Comparison of ENCODE assay signal across 20 cellular contexts in the genomic region with DNA sequence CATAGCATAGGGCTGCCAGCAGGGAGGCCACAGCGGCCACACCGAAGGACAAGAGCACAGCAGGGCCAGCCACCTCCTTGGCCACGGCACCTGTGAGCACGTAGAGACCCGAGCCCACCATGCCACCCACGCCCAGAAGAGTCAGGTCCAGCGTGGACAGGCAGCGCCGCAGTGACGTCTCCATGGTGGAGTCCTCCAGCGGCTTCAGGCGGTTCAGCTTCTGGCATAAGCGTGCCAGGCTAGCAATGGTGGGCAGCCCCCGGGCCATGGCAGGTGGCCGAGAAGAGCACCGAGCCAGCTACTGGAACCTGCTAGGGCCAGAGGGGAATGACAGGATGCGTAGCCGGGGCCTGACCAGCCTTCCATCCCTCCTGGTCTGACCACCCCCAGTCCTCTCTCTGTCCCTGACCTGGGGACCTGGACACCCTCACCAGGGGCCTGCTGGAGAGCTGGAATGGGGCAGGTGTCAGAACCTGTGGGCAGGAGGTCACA. TPM values are rescaled to one million over a fixed set of nuclear protein-coding genes. Genes with fewer than 3 reads are reported as not detected.
A peak's percentile ranks its signal among the peaks of the same experiment; 100 is the strongest.
DNase-seq lines count a peak whose midpoint lies in the region; ATAC-seq lines count a peak whose summit lies in the region.
"Had no signal": no experiment of that assay in that cellular context is flagged by ENCODE, and none has a peak within 500 bp of the region (broad histone marks: within the 10 kb centered on the region; RNA-seq: fewer than 3 reads in every experiment).

No MANE protein-coding gene starts in this region.

- H2BK120ac ChIP-seq in trophoblast cell (ENCODE audit: insufficient read depth, low read length, poor library complexity): no peak overlapping the region

- peak overlapping the region; percentile 83 for H3K4me2 ChIP-seq in trophoblast cell (ENCODE audit: low read length)
- H3K4me2 ChIP-seq: PC-9, SK-N-SH had no signal

- no peak overlapping the region for H2BK5ac ChIP-seq in trophoblast cell (ENCODE audit: low read depth, low read length, poor library complexity)

- CTCF ChIA-PET in T-cell (lab: Charles Lee): no interaction called here

- H3K4me1 Mint-ChIP-seq in activated T-helper 1 cell treated with anti-CD3 and anti-CD28 coated beads, Interleukin-12 subunit alpha, Interleukin-12 subunit beta, Interleukin-2, Interleukin-4 antibody, amounts not matched to agents 30 ng/mL and 10 ng/mL and 1 ng/mL, durations not matched to agents 14 hours and 24 hours and 36 hours (ENCODE audit: low read depth): peaks cover 6% of the 10 kb centered on the region
- peaks cover 1 to 5% (median 4%) of the 10 kb centered on the region in 3 donors for H3K4me1 Mint-ChIP-seq in T-cell
- H3K4me1 Mint-ChIP-seq: immature natural killer cell had no signal

- H3K36me3 Mint-ChIP-seq in activated T-helper 1 cell treated with anti-CD3 and anti-CD28 coated beads, Interleukin-12 subunit alpha, Interleukin-12 subunit beta, Interleukin-2, Interleukin-4 antibody, amounts not matched to agents 30 ng/mL and 10 ng/mL and 1 ng/mL, durations not matched to agents 14 hours and 24 hours and 36 hours (ENCODE audit: low read depth): no peaks in the 10 kb centered on the region
- H3K36me3 Mint-ChIP-seq in T-cell: no peaks in the 10 kb centered on the region
- H3K36me3 Mint-ChIP-seq: activated CD4-positive, alpha-beta memory T cell treated with anti-CD3 and anti-CD28 coated beads for 36 hours; immature natural killer cell had no signal

- no peak overlapping the region for H4K91ac ChIP-seq in trophoblast cell (ENCODE audit: low read depth, low read length)

- DNase-seq in right cardiac atrium (peak in 2 of 3 donors; percentile 44 to 49), Right ventricle myocardium inferior (ENCODE audit: missing footprints) (no peak), trophoblast cell (no peak), GDM1 (lab: John Stamatoyannopoulos, UW) (no peak), T-cell (no peak), NCI-H1048 (lab: John Stamatoyannopoulos, UW) (no peak)
- DNase-seq in activated T-helper 1 cell treated with anti-CD3 and anti-CD28 coated beads, Interleukin-12 subunit alpha, Interleukin-12 subunit beta, Interleukin-2, Interleukin-4 antibody, amounts not matched to agents 30 ng/mL and 10 ng/mL and 1 ng/mL, durations not matched to agents 14 hours and 24 hours and 36 hours (ENCODE audit: low spot score): no peak
- DNase-seq: activated CD4-positive, alpha-beta memory T cell treated with anti-CD3 and anti-CD28 coated beads for 36 hours; immature natural killer cell; mammary epithelial cell; NCI-H446 treated with DMSO at 0.1 percent for 48 hours; PC-9; stimulated activated naive CD4-positive, alpha-beta T cell treated with Interleukin-2 at 50 U/mL for 16 hours had no signal

- WGBS in right cardiac atrium: 86% methylated on average over 18 of the region's 18 CpGs
- no CpG with 5 or more reads among the region's 18 CpGs for WGBS in trophoblast cell (ENCODE audit: extremely low coverage, insufficient coverage, insufficient read length)

- POLR2A ChIA-PET in T-cell (lab: Charles Lee): no interaction called here

- H3K4me1 ChIP-seq in right cardiac atrium (ENCODE audit: control insufficient read depth, insufficient read depth, low read length): no peaks in the 10 kb centered on the region
- H3K4me1 ChIP-seq in trophoblast cell (ENCODE audit: control insufficient read depth in 1 of 2, insufficient read depth in 2 of 2, low read length in 2 of 2): peaks cover 36 to 42% of the 10 kb centered on the region in 2 experiments

- H3K9me3 ChIP-seq in right cardiac atrium (ENCODE audit: control insufficient read depth, low read length) (no peaks in the 10 kb centered on the region), trophoblast cell (ENCODE audit: insufficient read depth, low read depth, low read length) (no peaks in the 10 kb centered on the region)
- H3K9me3 ChIP-seq: SK-N-SH had no signal

- H3K23ac ChIP-seq in trophoblast cell (ENCODE audit: low read length): no peak overlapping the region

- H4K8ac ChIP-seq in trophoblast cell (ENCODE audit: low read depth, low read length): no peak overlapping the region

- H3K27me3 ChIP-seq in right cardiac atrium (ENCODE audit: control insufficient read depth, insufficient read depth) (no peaks in the 10 kb centered on the region), trophoblast cell (ENCODE audit: insufficient read depth, low read length) (no peaks in the 10 kb centered on the region)

- H3K27ac Mint-ChIP-seq in activated T-helper 1 cell treated with anti-CD3 and anti-CD28 coated beads, Interleukin-12 subunit alpha, Interleukin-12 subunit beta, Interleukin-2, Interleukin-4 antibody, amounts not matched to agents 30 ng/mL and 10 ng/mL and 1 ng/mL, durations not matched to agents 14 hours and 24 hours and 36 hours: no peak overlapping the region
- H3K27ac Mint-ChIP-seq in T-cell: no peak overlapping the region
- H3K27ac Mint-ChIP-seq: activated CD4-positive, alpha-beta memory T cell treated with anti-CD3 and anti-CD28 coated beads for 36 hours; immature natural killer cell had no signal

- peaks cover 35% of the 10 kb centered on the region for H3K27me3 Mint-ChIP-seq in activated T-helper 1 cell treated with anti-CD3 and anti-CD28 coated beads, Interleukin-12 subunit alpha, Interleukin-12 subunit beta, Interleukin-2, Interleukin-4 antibody, amounts not matched to agents 30 ng/mL and 10 ng/mL and 1 ng/mL, durations not matched to agents 14 hours and 24 hours and 36 hours (ENCODE audit: insufficient read depth)
- peaks cover 22 to 45% of the 10 kb centered on the region in 2 donors for H3K27me3 Mint-ChIP-seq in T-cell

- no peak overlapping the region for H3K18ac ChIP-seq in trophoblast cell (ENCODE audit: low read length)

- H3K79me2 ChIP-seq in trophoblast cell (ENCODE audit: control insufficient read depth, insufficient read depth, low read length, poor library complexity): peaks cover 2% of the 10 kb centered on the region

- H3K4me3 ChIP-seq in right cardiac atrium (ENCODE audit: low read length): no peak overlapping the region
- H3K4me3 ChIP-seq in trophoblast cell (ENCODE audit: low read depth, low read length): peak overlapping the region; percentile 52
- H3K4me3 ChIP-seq: PC-9 had no signal

- peaks cover 18% of the 10 kb centered on the region for H3K79me1 ChIP-seq in trophoblast cell (ENCODE audit: low read length)

- no peak overlapping the region for H3K27ac ChIP-seq in right cardiac atrium (ENCODE audit: low read length)
- no peak overlapping the region for H3K27ac ChIP-seq in trophoblast cell (ENCODE audit: low read depth, low read length)
- H3K27ac ChIP-seq: HL-60, PC-9 had no signal

- intact Hi-C loops in right cardiac atrium (cut with DNase I): no loop called here
- intact Hi-C loops in Right ventricle myocardium inferior (cut with DNase I): no loop called here
- intact Hi-C loops in activated T-helper 1 cell treated with anti-CD3 and anti-CD28 coated beads, Interleukin-12 subunit alpha, Interleukin-12 subunit beta, Interleukin-2, Interleukin-4 antibody, amounts not matched to agents 30 ng/mL and 10 ng/mL and 1 ng/mL, durations not matched to agents 14 hours and 24 hours and 36 hours (cut with micrococcal nuclease): no loop called here

- H4K12ac ChIP-seq in trophoblast cell (ENCODE audit: low read depth, low read length): no peak overlapping the region

- no peak overlapping the region for H2AFZ ChIP-seq in trophoblast cell (ENCODE audit: insufficient read depth, low read length, poor library complexity)
- H2AFZ ChIP-seq: PC-9 had no signal

- H3K4me3 Mint-ChIP-seq in activated T-helper 1 cell treated with anti-CD3 and anti-CD28 coated beads, Interleukin-12 subunit alpha, Interleukin-12 subunit beta, Interleukin-2, Interleukin-4 antibody, amounts not matched to agents 30 ng/mL and 10 ng/mL and 1 ng/mL, durations not matched to agents 14 hours and 24 hours and 36 hours: no peak overlapping the region
- H3K4me3 Mint-ChIP-seq in T-cell: peak overlapping the region in 1 of 3 donors; percentile 44
- H3K4me3 Mint-ChIP-seq: activated CD4-positive, alpha-beta memory T cell treated with anti-CD3 and anti-CD28 coated beads for 36 hours had no signal

- no peak overlapping the region for H3K14ac ChIP-seq in trophoblast cell (ENCODE audit: low read length)

- no peak overlapping the region for H3K9ac ChIP-seq in trophoblast cell (ENCODE audit: low read length)
- H3K9ac ChIP-seq: SK-N-SH had no signal

- no peak overlapping the region for H2AK5ac ChIP-seq in trophoblast cell (ENCODE audit: low read length)

- H3K9me3 Mint-ChIP-seq in activated T-helper 1 cell treated with anti-CD3 and anti-CD28 coated beads, Interleukin-12 subunit alpha, Interleukin-12 subunit beta, Interleukin-2, Interleukin-4 antibody, amounts not matched to agents 30 ng/mL and 10 ng/mL and 1 ng/mL, durations not matched to agents 14 hours and 24 hours and 36 hours: no peaks in the 10 kb centered on the region
- no peaks in the 10 kb centered on the region for H3K9me3 Mint-ChIP-seq in T-cell
- H3K9me3 Mint-ChIP-seq: activated CD4-positive, alpha-beta memory T cell treated with anti-CD3 and anti-CD28 coated beads for 36 hours; immature natural killer cell had no signal

- H3K36me3 ChIP-seq in trophoblast cell (ENCODE audit: control insufficient read depth in 1 of 2, insufficient read depth in 2 of 2, low read length in 2 of 2): no peaks in the 10 kb centered on the region

- no peak overlapping the region for H2BK12ac ChIP-seq in trophoblast cell (ENCODE audit: low read length)

- ATAC-seq in right cardiac atrium (no peak), Right ventricle myocardium inferior (no peak), esophagus mucosa (peak; percentile 1), T-cell (replicated peaks in 1 of 4) (no peak)

- H3K4ac ChIP-seq in trophoblast cell (ENCODE audit: low read depth, low read length): no peak overlapping the region

RNA-seq across cellular contexts. Expression of a gene that starts 0.8 kb away (rescaled TPM):
- 1 to 10 TPM in 2 of 4 donors, under 1 TPM in 2; 0.33 to 1.9 (median 0.77) TPM for total RNA-seq in right cardiac atrium
- 0.59 TPM for polyA plus RNA-seq in right cardiac atrium
- 0.51 TPM for total RNA-seq in Right ventricle myocardium inferior
- 4.2 TPM for total RNA-seq in esophagus mucosa
- 9.1 and 11.2 TPM in 2 replicates for polyA plus RNA-seq in trophoblast cell (2013)
- not detected in 2 replicates for total RNA-seq in activated T-helper 1 cell treated with anti-CD3 and anti-CD28 coated beads, Interleukin-12 subunit alpha, Interleukin-12 subunit beta, Interleukin-2, Interleukin-4 antibody, amounts not matched to agents 30 ng/mL and 10 ng/mL and 1 ng/mL, durations not matched to agents 14 hours and 24 hours and 36 hours
- total RNA-seq in T-cell: under 1 TPM in 3 of 5 donors, not detected in 2; 0.14 to 0.76 (median 0.41) TPM
- total RNA-seq: A673; activated CD4-positive, alpha-beta memory T cell treated with anti-CD3 and anti-CD28 coated beads for 36 hours; dermis microvascular lymphatic vessel endothelial cell; PC-9 had no signal
- polyA plus RNA-seq: immature natural killer cell had no signal

RNA-seq across cellular contexts. Expression of a gene that starts 14.2 kb away (rescaled TPM):
- total RNA-seq in right cardiac atrium (not detected), Right ventricle myocardium inferior (not detected), esophagus mucosa (0.20 TPM), T-cell (under 1 TPM in 2 of 5 donors, not detected in 3; 0.16 to 0.25 TPM)
- polyA plus RNA-seq in right cardiac atrium: not detected
- 0.01 TPM in 1 of 2 replicates, not detected in the other for polyA plus RNA-seq in trophoblast cell (2013)
- not detected in 2 replicates for total RNA-seq in activated T-helper 1 cell treated with anti-CD3 and anti-CD28 coated beads, Interleukin-12 subunit alpha, Interleukin-12 subunit beta, Interleukin-2, Interleukin-4 antibody, amounts not matched to agents 30 ng/mL and 10 ng/mL and 1 ng/mL, durations not matched to agents 14 hours and 24 hours and 36 hours
- total RNA-seq: A673; activated CD4-positive, alpha-beta memory T cell treated with anti-CD3 and anti-CD28 coated beads for 36 hours; astrocyte; dermis microvascular lymphatic vessel endothelial cell; mammary epithelial cell; PC-9; skeletal muscle tissue had no signal
- polyA plus RNA-seq: immature natural killer cell, mammary epithelial cell had no signal

RNA-seq across cellular contexts. Expression of a gene that starts 16.6 kb away (rescaled TPM):
- total RNA-seq in right cardiac atrium (1 to 10 TPM; 1.7 to 6.7 (median 4.8) TPM), Right ventricle myocardium inferior (2.8 TPM), esophagus mucosa (0.64 TPM), T-cell (1 to 10 TPM in 3 of 5 donors, under 1 TPM in 2; 0.29 to 1.6 (median 1.0) TPM)
- polyA plus RNA-seq in right cardiac atrium: 2.1 TPM
- polyA plus RNA-seq in trophoblast cell (2013): 0.05 and 0.07 TPM in 2 replicates
- total RNA-seq in activated T-helper 1 cell treated with anti-CD3 and anti-CD28 coated beads, Interleukin-12 subunit alpha, Interleukin-12 subunit beta, Interleukin-2, Interleukin-4 antibody, amounts not matched to agents 30 ng/mL and 10 ng/mL and 1 ng/mL, durations not matched to agents 14 hours and 24 hours and 36 hours: 0.18 and 0.22 TPM in 2 replicates
- total RNA-seq: activated CD4-positive, alpha-beta memory T cell treated with anti-CD3 and anti-CD28 coated beads for 36 hours; dermis microvascular lymphatic vessel endothelial cell had no signal
- polyA plus RNA-seq: immature natural killer cell had no signal

RNA-seq across cellular contexts. Expression of a gene that starts 29.7 kb away (rescaled TPM):
- 10 to 100 TPM; 23.2 to 25.2 (median 23.8) TPM for total RNA-seq in right cardiac atrium
- polyA plus RNA-seq in right cardiac atrium: 38.2 TPM
- total RNA-seq in Right ventricle myocardium inferior: 17.0 TPM
- 13.3 TPM for total RNA-seq in esophagus mucosa
- 16.1 and 17.0 TPM in 2 replicates for polyA plus RNA-seq in trophoblast cell (2013)
- total RNA-seq in activated T-helper 1 cell treated with anti-CD3 and anti-CD28 coated beads, Interleukin-12 subunit alpha, Interleukin-12 subunit beta, Interleukin-2, Interleukin-4 antibody, amounts not matched to agents 30 ng/mL and 10 ng/mL and 1 ng/mL, durations not matched to agents 14 hours and 24 hours and 36 hours: 35.1 and 36.8 TPM in 2 replicates
- 10 to 100 TPM; 46.4 to 61.1 (median 56.8) TPM for total RNA-seq in T-cell

RNA-seq across cellular contexts. Expression of a gene that starts 49.5 kb away (rescaled TPM):
- 10 to 100 TPM; 28.3 to 33.2 (median 31.1) TPM for total RNA-seq in right cardiac atrium
- 20.4 TPM for polyA plus RNA-seq in right cardiac atrium
- total RNA-seq in Right ventricle myocardium inferior: 24.3 TPM
- total RNA-seq in esophagus mucosa: 26.3 TPM
- 17.9 and 19.9 TPM in 2 replicates for polyA plus RNA-seq in trophoblast cell (2013)
- 81.9 and 87.5 TPM in 2 replicates for total RNA-seq in activated T-helper 1 cell treated with anti-CD3 and anti-CD28 coated beads, Interleukin-12 subunit alpha, Interleukin-12 subunit beta, Interleukin-2, Interleukin-4 antibody, amounts not matched to agents 30 ng/mL and 10 ng/mL and 1 ng/mL, durations not matched to agents 14 hours and 24 hours and 36 hours
- 100 to 1,000 TPM in 3 of 5 donors, 10 to 100 TPM in 2; 57.1 to 118 (median 105) TPM for total RNA-seq in T-cell

Comparison
In these comparisons a context has a peak if more than half of its experiments do, and no peak if none do; other contexts are left out.
1. DNase-seq: peak in right cardiac atrium (2 of 3); none in Right ventricle myocardium inferior (single experiment), trophoblast cell (0 of 2), GDM1 (single experiment), activated T-helper 1 cell treated with anti-CD3 and anti-CD28 coated beads, Interleukin-12 subunit alpha, Interleukin-12 subunit beta, Interleukin-2, Interleukin-4 antibody, amounts not matched to agents 30 ng/mL and 10 ng/mL and 1 ng/mL, durations not matched to agents 14 hours and 24 hours and 36 hours (single experiment), T-cell (0 of 34) and NCI-H1048 (single experiment).